In the genomic region with DNA sequence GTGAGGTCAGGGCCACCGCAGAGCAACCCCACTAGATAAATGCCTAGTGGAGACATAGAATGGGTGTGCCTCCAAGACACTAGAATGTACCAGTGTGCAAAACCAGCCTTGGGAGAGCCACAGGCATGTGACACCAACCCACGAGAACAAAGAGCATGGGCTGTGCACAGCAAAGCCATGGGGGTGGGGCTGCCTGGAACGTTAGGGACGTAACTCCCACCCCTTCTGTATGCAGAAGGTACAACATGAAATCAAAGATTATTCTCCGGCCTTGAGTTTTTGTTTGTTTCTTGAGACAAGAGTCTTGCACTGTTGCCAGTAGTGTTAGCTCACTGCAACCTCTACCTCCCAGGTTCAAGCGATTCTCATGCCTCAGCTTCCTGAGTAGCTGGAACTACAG, we compare ENCODE assay signal across 30 cellular contexts.
"Had no signal": no experiment of that assay in that cellular context is flagged by ENCODE, and none has a peak within 500 bp of the region (broad histone marks: within the 10 kb centered on the region; RNA-seq: fewer than 3 reads in every experiment).

No MANE protein-coding gene starts in this region.

- H3K36me3 ChIP-seq: adrenal gland, cardiac muscle cell had no signal

- H3K4me3 ChIP-seq: adrenal gland, cardiac muscle cell had no signal

- H3K27ac ChIP-seq: adrenal gland, cardiac muscle cell, VCaP had no signal

- H3K27me3 ChIP-seq: cardiac muscle cell had no signal

- DNase-seq: activated B cell treated with CpG ODN at 0.5 μM for 24 hours; activated CD4-positive, alpha-beta memory T cell treated with anti-CD3 and anti-CD28 coated beads for 36 hours; activated CD4-positive, alpha-beta T cell treated with anti-CD3 and anti-CD28 coated beads for 4 hours; activated CD4-positive, alpha-beta T cell treated with anti-CD3 and anti-CD28 coated beads, Interleukin-2, amount 10 ng/mL, durations not matched to agents 24 days and 14 days; activated CD4-positive, alpha-beta T cell treated with anti-CD3 and anti-CD28 coated beads, Interleukin-2, amount 50 U/mL, for 1 hour; activated CD4-positive, alpha-beta T cell treated with anti-CD3 and anti-CD28 coated beads, Interleukin-2, amount 50 U/mL, for 4 hours; activated CD4-positive, CD25-positive, alpha-beta regulatory T cell treated with anti-CD3 and anti-CD28 coated beads, Interleukin-2, amount 50 U/mL, for 72 hours; activated CD8-positive, alpha-beta memory T cell treated with anti-CD3 and anti-CD28 coated beads, Interleukin-2, amount 50 U/mL, for 4 hours; activated CD8-positive, alpha-beta T cell treated with anti-CD3 and anti-CD28 coated beads for 36 hours; activated effector memory CD4-positive, alpha-beta T cell treated with anti-CD3 and anti-CD28 coated beads, Interleukin-2, amount 50 U/mL, for 16 hours; activated gamma-delta T cell treated with Interleukin-2 at 50 U/mL for 16 hours; activated naive CD4-positive, alpha-beta T cell; activated naive CD4-positive, alpha-beta T cell treated with anti-CD3 and anti-CD28 coated beads for 36 hours; activated naive CD4-positive, alpha-beta T cell treated with anti-CD3 and anti-CD28 coated beads, Interleukin-2, amount 50 U/mL, for 16 hours; activated naive CD8-positive, alpha-beta T cell treated with anti-CD3 and anti-CD28 coated beads for 36 hours; activated T-cell treated with anti-CD3 and anti-CD28 coated beads for 4 hours; activated T-cell treated with anti-CD3 and anti-CD28 coated beads, Interleukin-2, amount 50 U/mL, for 1 hour; activated T-cell treated with anti-CD3 and anti-CD28 coated beads, Interleukin-2, amount 50 U/mL, for 4 hours; activated T-cell treated with anti-CD3 and anti-CD28 coated beads, Interleukin-2, amount 50 U/mL, for 72 hours; adrenal gland; amniotic stem cell; aorta; central memory CD4-positive, alpha-beta T cell; T-helper 1 cell; T-helper 2 cell; T-helper 9 cell had no signal

- FAIRE-seq: bronchial epithelial cell, TTC549 had no signal

- H3K4me1 ChIP-seq: adrenal gland had no signal

- H3K9me3 ChIP-seq: adrenal gland had no signal
